ENCODE assay signal across 11 cellular contexts in genomic region chr9:129611302-129611800, GRCh38. TPM values are rescaled to one million over a fixed set of nuclear protein-coding genes. Genes with fewer than 3 reads are reported as not detected.
DNase-seq lines count a peak whose midpoint lies in the region; ATAC-seq and TF ChIP-seq lines count a peak whose summit lies in the region.
"Had no signal": no experiment of that assay in that cellular context is flagged by ENCODE, and none has a peak within 500 bp of the region (broad histone marks: within the 10 kb centered on the region; RNA-seq: fewer than 3 reads in every experiment).

No MANE protein-coding gene starts in this region.

- H3K4me1 ChIP-seq in foreskin keratinocyte (peaks cover 4% of the 10 kb centered on the region), skeletal muscle tissue (ENCODE audit: control insufficient read depth in 3 of 3, insufficient read depth in 3 of 3, low read length in 3 of 3) (peaks cover 29 to 37% (median 30%) of the 10 kb centered on the region in 3 donors)

- H3K27me3 ChIP-seq in foreskin keratinocyte (no peaks in the 10 kb centered on the region), skeletal muscle tissue (ENCODE audit: control insufficient read depth in 3 of 3, insufficient read depth in 3 of 3, low read length in 3 of 3) (peaks cover 0 to 3% (median 0%) of the 10 kb centered on the region in 3 donors)
- H3K27me3 ChIP-seq: ovary, SJSA1 had no signal

- DNase-seq in T-helper 1 cell (no peak), RWPE1 (ENCODE audit: low spot score) (no peak), foreskin keratinocyte (no peak), kidney tubule cell (ENCODE audit: low spot score) (no peak), NCI-H187 treated with DMSO at 0.1 percent for 48 hours (lab: John Stamatoyannopoulos, UW) (no peak)

- no peak for ATAC-seq in foreskin keratinocyte
- ATAC-seq in GM21723 (IDR thresholded peaks at IDR 0.05; ENCODE audit: unreplicated experiment): no peak

- POLR2A ChIA-PET in RWPE1 (lab: Yijun Ruan, JAX; ENCODE audit: low non-redundant PET): interaction anchor here (0.7 to 1.1 kb wide), 2 partner anchors 15 to 122 kb away, joined by 3 to 4 read pairs; partner anchors contain the start of gene NTMT1

- no peaks in the 10 kb centered on the region for H3K9me3 Mint-ChIP-seq in T-helper 1 cell treated with Interleukin-12 subunit alpha and Interleukin-12 subunit beta and Interleukin-4 antibody, amounts not matched to agents 30 μg/mL and 1 μg/mL, for 36 hours

- peak overlapping the region; percentile 83 for H3K27ac ChIP-seq in RWPE1
- H3K27ac ChIP-seq in foreskin keratinocyte: no peak overlapping the region
- peak overlapping the region; percentile 79 for H3K27ac ChIP-seq in skeletal muscle tissue (ENCODE audit: low read depth, low read length)

- H3K4me3 Mint-ChIP-seq in T-helper 1 cell treated with Interleukin-12 subunit alpha and Interleukin-12 subunit beta and Interleukin-4 antibody, amounts not matched to agents 30 μg/mL and 1 μg/mL, for 36 hours: peak overlapping the region; percentile 84

- peak overlapping the region in 2 of 3 donors; percentile 82 to 91 for H3K9ac ChIP-seq in skeletal muscle tissue (ENCODE audit: low read depth in 1 of 3, low read length in 3 of 3)

- H3K27ac Mint-ChIP-seq in T-helper 1 cell treated with Interleukin-12 subunit alpha and Interleukin-12 subunit beta and Interleukin-4 antibody, amounts not matched to agents 30 μg/mL and 1 μg/mL, for 36 hours: no peak overlapping the region

- peaks cover 32% of the 10 kb centered on the region for H3K4me1 Mint-ChIP-seq in T-helper 1 cell treated with Interleukin-12 subunit alpha and Interleukin-12 subunit beta and Interleukin-4 antibody, amounts not matched to agents 30 μg/mL and 1 μg/mL, for 36 hours (ENCODE audit: low read depth)

- peak overlapping the region in 2 of 3 donors; percentile 81 to 82 for H3K4me3 ChIP-seq in skeletal muscle tissue (ENCODE audit: low read length in 3 of 3)

- H3K36me3 Mint-ChIP-seq in T-helper 1 cell treated with Interleukin-12 subunit alpha and Interleukin-12 subunit beta and Interleukin-4 antibody, amounts not matched to agents 30 μg/mL and 1 μg/mL, for 36 hours (ENCODE audit: low read depth): peaks cover 2% of the 10 kb centered on the region

- TF ChIP-seq CTCF in RWPE1 (conservative IDR thresholded peaks at IDR 0.05; ENCODE audit: low read depth) (no peak; the same call in 1 of the 2 replicates), foreskin keratinocyte (conservative IDR thresholded peaks at IDR 0.05) (peak; percentile 63)

- H3K9me3 ChIP-seq in skeletal muscle tissue (ENCODE audit: control insufficient read depth in 3 of 3, low read length in 3 of 3): no peaks in the 10 kb centered on the region
- H3K9me3 ChIP-seq: ovary, SJSA1 had no signal

- no peaks in the 10 kb centered on the region for H3K36me3 ChIP-seq in skeletal muscle tissue (ENCODE audit: control insufficient read depth in 3 of 3, insufficient read depth in 3 of 3, low read length in 3 of 3)
- H3K36me3 ChIP-seq: ovary, SJSA1 had no signal

- no peaks in the 10 kb centered on the region for H3K27me3 Mint-ChIP-seq in T-helper 1 cell treated with Interleukin-12 subunit alpha and Interleukin-12 subunit beta and Interleukin-4 antibody, amounts not matched to agents 30 μg/mL and 1 μg/mL, for 36 hours (ENCODE audit: low read depth)

- CTCF ChIA-PET in RWPE1 (lab: Yijun Ruan, JAX): interaction anchor here (0.5 to 5.5 kb wide), 29 partner anchors 9 to 499 kb away, joined by 3 to 37 read pairs (median 5); partner anchors contain the start of genes C9orf50 and NTMT1

RNA-seq across cellular contexts. Expression of gene C9orf50, which starts 9.6 kb away (rescaled TPM):
- not detected in 2 replicates for total RNA-seq in foreskin keratinocyte
- polyA plus RNA-seq in foreskin keratinocyte: not detected in 2 replicates
- total RNA-seq in skeletal muscle tissue: not detected
- total RNA-seq: A172, SJSA1 had no signal

RNA-seq across cellular contexts. Expression of gene NTMT1, which starts 14.6 kb away (rescaled TPM):
- total RNA-seq in foreskin keratinocyte: 64.2 and 70.9 TPM in 2 replicates
- 130 and 132 TPM in 2 replicates for polyA plus RNA-seq in foreskin keratinocyte
- 18.8 TPM for total RNA-seq in skeletal muscle tissue

RNA-seq across cellular contexts. Expression of gene ASB6, which starts 30.6 kb away (rescaled TPM):
- total RNA-seq in foreskin keratinocyte (22.7 and 23.2 TPM in 2 replicates), skeletal muscle tissue (4.2 TPM)
- polyA plus RNA-seq in foreskin keratinocyte: 20.0 and 21.2 TPM in 2 replicates

RNA-seq across cellular contexts. Expression of gene PRRX2, which starts 54.1 kb away (rescaled TPM):
- total RNA-seq in foreskin keratinocyte (not detected in 2 replicates), skeletal muscle tissue (3.1 TPM)
- polyA plus RNA-seq in foreskin keratinocyte: 0.06 and 0.09 TPM in 2 replicates
- total RNA-seq: A172 had no signal
